ENCODE assay signal across 8 cellular contexts in the genomic region with DNA sequence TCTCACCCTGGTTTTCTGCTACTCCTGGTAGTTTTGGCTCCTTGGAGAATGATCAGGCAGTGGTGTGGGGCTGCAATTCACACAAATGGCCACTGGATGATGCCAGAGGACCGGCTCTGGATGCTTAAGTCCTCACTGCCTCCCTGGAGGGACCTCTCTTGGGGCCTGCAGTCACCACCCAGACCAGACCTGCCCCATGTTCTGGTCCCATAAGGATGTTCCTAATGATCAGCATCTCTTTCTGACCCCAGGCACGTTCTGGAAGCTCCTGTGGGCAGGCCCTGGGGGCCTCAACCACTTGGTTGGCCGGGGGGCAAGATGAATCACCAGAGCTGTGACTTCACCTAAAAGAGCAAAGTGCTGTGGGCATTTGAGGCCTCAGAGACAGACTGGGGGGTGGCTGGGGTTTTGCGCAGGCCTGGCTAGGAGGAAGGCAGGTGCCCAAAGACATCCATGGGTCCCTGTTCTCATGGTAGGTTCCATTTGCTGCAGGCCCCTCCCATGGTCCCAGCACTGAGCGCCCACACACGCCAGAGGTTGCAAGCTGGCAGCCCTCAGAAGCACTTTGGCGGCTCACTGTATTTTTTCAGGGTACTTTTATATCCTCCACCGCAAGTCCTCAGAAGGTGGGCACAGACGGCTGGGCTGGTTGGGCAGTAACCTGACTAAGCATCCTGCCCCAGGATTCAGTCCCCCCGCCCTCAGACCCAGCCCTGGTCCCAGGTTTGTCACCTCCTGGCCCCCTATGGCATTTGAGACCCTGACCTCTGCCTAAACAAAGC. TPM values are rescaled to one million over a fixed set of nuclear protein-coding genes. Genes with fewer than 3 reads are reported as not detected.
DNase-seq lines count a peak whose midpoint lies in the region; ATAC-seq, FAIRE-seq and TF ChIP-seq lines count a peak whose summit lies in the region.

No MANE protein-coding gene starts in this region.

- BruUV-seq in HepG2 (replicated peaks; lab: Mats Ljungman, UMichigan): no TSS peak

- in situ Hi-C loops in HepG2 (cut with HindIII; ENCODE audit: extremely low pct_ligation_motif_present, low pct_unique_long_range_greater_than_20kb): loop anchor here (5.0 kb wide), 5 partner anchors 61 to 286 kb away; partner anchors contain the start of gene RASD1

- no peak overlapping the region for H2AFZ ChIP-seq in HepG2 (ENCODE audit: low read length)

- no peak for TF ChIP-seq POLR2A in HepG2 (IDR thresholded peaks at IDR 0.05; ENCODE audit: insufficient read depth in 1 of 2, low read depth in 2 of 2, low read length in 2 of 2)

- H3K9ac ChIP-seq in HepG2 (ENCODE audit: insufficient read depth, low read depth, low read length): no peak overlapping the region

- H3K4me2 ChIP-seq in HepG2 (ENCODE audit: low read depth, low read length): no peak overlapping the region

- H3K4me3 ChIP-seq in BE2C (ENCODE audit: low read depth, low read length): no peak overlapping the region
- no peak overlapping the region for H3K4me3 ChIP-seq in HEK293 (ENCODE audit: low read depth, low read length)
- no peak overlapping the region for H3K4me3 ChIP-seq in coronary artery
- H3K4me3 ChIP-seq in HepG2 (replicated peaks in 1 of 3; ENCODE audit: insufficient read depth in 1 of 3, low read depth in 2 of 3, low read length in 3 of 3): no peak overlapping the region; a peak in 1 of 6 replicates

- no peaks in the 10 kb centered on the region for H4K20me1 ChIP-seq in HepG2 (ENCODE audit: insufficient read depth, low read length)

- WGBS in HepG2 (ENCODE audit: low lambda C conversion rate): 65% methylated on average over 8 of the region's 10 CpGs

- POLR2A ChIA-PET in HEK293 (lab: Yijun Ruan, JAX) (no interaction called here), HepG2 (lab: Yijun Ruan, JAX) (interaction anchor here (2.3 kb wide), 1 partner anchor 140 kb away, joined by 10 read pairs; the partner anchor contains the start of gene RASD1)

- H3K36me3 ChIP-seq in BE2C: no peaks in the 10 kb centered on the region
- no peaks in the 10 kb centered on the region for H3K36me3 ChIP-seq in HEK293 (ENCODE audit: control insufficient read depth in 2 of 2, insufficient read depth in 1 of 2, low read length in 2 of 2)
- H3K36me3 ChIP-seq in HepG2 (replicated peaks in 1 of 2; ENCODE audit: control insufficient read depth in 1 of 2, insufficient read depth in 2 of 2, low read length in 2 of 2): no peaks in the 10 kb centered on the region

- TF ChIP-seq EP300 in HepG2 (IDR thresholded peaks at IDR 0.05; ENCODE audit: low read depth in 2 of 2, low read length in 2 of 2) (no peak; a peak in 1 of 4 replicates), HepG2 (CRISPR knock-in tag; IDR thresholded peaks at IDR 0.05; ENCODE audit: borderline replicate concordance) (no peak)

- peak; percentile 98 for TF ChIP-seq CTCF in BE2C (IDR thresholded peaks at IDR 0.05; ENCODE audit: low read depth, low read length)
- peak; percentile 95 for TF ChIP-seq CTCF in HEK293 (tag by site-specific recombination; IDR thresholded peaks at IDR 0.05)
- peak; percentile 98 for TF ChIP-seq CTCF in coronary artery (IDR thresholded peaks at IDR 0.05)
- peak; percentile 96 for TF ChIP-seq CTCF in HepG2 (CRISPR knock-in tag; IDR thresholded peaks at IDR 0.05)

- H3K9me3 ChIP-seq in BE2C (no peaks in the 10 kb centered on the region), HEK293 (ENCODE audit: control insufficient read depth, insufficient read depth, low read depth, low read length) (no peaks in the 10 kb centered on the region), HepG2 (ENCODE audit: low read length) (no peaks in the 10 kb centered on the region)

- CTCF ChIA-PET in HEK293 (lab: Yijun Ruan, JAX): interaction anchor here (0.6 to 7.0 kb wide), 37 partner anchors 9 to 565 kb away, joined by 3 to 161 read pairs (median 4); partner anchors contain the start of genes RAI1 and RASD1
- CTCF ChIA-PET in HepG2 (lab: Yijun Ruan, JAX; ENCODE audit: low intra/inter-chr PET ratio, low total read pairs): interaction anchor here (0.6 to 3.5 kb wide), 13 partner anchors 32 to 305 kb away, joined by 3 to 45 read pairs (median 9); partner anchors contain the start of gene RASD1

- H3K27ac ChIP-seq in HEK293 (ENCODE audit: extremely low read depth, low read depth, low read length) (no peak overlapping the region), coronary artery (no peak overlapping the region), HepG2 (ENCODE audit: extremely low read length, insufficient read depth, low read length) (no peak overlapping the region)

- intact Hi-C loops in HepG2 (cut with micrococcal nuclease; ENCODE audit: unreplicated experiment): loop anchor here (1.0 kb wide), 5 partner anchors 69 to 286 kb away; partner anchors contain the start of gene RASD1

- H3K4me1 ChIP-seq in BE2C: peaks cover 5% of the 10 kb centered on the region; the same call in 1 of the 2 replicates
- H3K4me1 ChIP-seq in HEK293 (ENCODE audit: control insufficient read depth, insufficient read depth, low read length): no peaks in the 10 kb centered on the region
- peaks cover 36% of the 10 kb centered on the region for H3K4me1 ChIP-seq in HepG2 (ENCODE audit: insufficient read depth, low read length)

- H3K79me2 ChIP-seq in HepG2 (ENCODE audit: insufficient read depth, low read length): no peaks in the 10 kb centered on the region

- peak; percentile 84 for FAIRE-seq in HepG2 (lab: Jason Lieb, UNC)

- H3K27me3 ChIP-seq in BE2C (no peaks in the 10 kb centered on the region), HepG2 (ENCODE audit: control insufficient read depth in 1 of 2, insufficient read depth in 2 of 2, low read length in 2 of 2) (peaks cover 0 to 13% of the 10 kb centered on the region in 2 experiments; a peak in 1 of 5 replicates)

- ATAC-seq in HepG2 (peak; percentile 74), HG02870 (IDR thresholded peaks at IDR 0.05; ENCODE audit: unreplicated experiment) (no peak)

- DNase-seq in BE2C: peak; percentile 71
- peak; percentile 78 to 92 for DNase-seq in NCI-H524 (lab: John Stamatoyannopoulos, UW)
- peak; percentile 80 for DNase-seq in activated CD4-positive, alpha-beta T cell treated with anti-CD3 and anti-CD28 coated beads for 48 hours
- DNase-seq in coronary artery (ENCODE audit: low spot score): peak; percentile 77
- DNase-seq in HepG2 (ENCODE audit: low spot score): peak; percentile 73
- DNase-seq in stimulated activated CD4-positive, alpha-beta T cell treated with anti-CD3 and anti-CD28 coated beads, Interleukin-4, amount 100 ng/mL, for 48 hours (ENCODE audit: low read depth in 2 of 2): peak; percentile 56

- peak; percentile 99 for TF ChIP-seq RAD21 in HepG2 (CRISPR knock-in tag; IDR thresholded peaks at IDR 0.05)

TF ChIP-seq in HEK293, 187 proteins besides CTCF, POLR2A, EP300 and RAD21 (continues in another document):
- TF ChIP-seq ZBTB44 (tag by site-specific recombination; IDR thresholded peaks at IDR 0.05): no peak
- TF ChIP-seq PRDM1 (tag by site-specific recombination; IDR thresholded peaks at IDR 0.05): no peak

TF ChIP-seq in HepG2, 621 proteins besides CTCF, POLR2A, EP300 and RAD21 (continues in another document):
- TF ChIP-seq ZNF563 (CRISPR knock-in tag; IDR thresholded peaks at IDR 0.05) (0 out of 2 replicates have a peak, but pooled peaks have one; percentile 21), ZNF543 (CRISPR knock-in tag; IDR thresholded peaks at IDR 0.05) (no peak), FOXA1 (IDR thresholded peaks at IDR 0.05) (no peak), FOXA1 (CRISPR knock-in tag; IDR thresholded peaks at IDR 0.05) (no peak), BORCS8-MEF2B (CRISPR knock-in tag; IDR thresholded peaks at IDR 0.05) (no peak), DPF2 (CRISPR knock-in tag; IDR thresholded peaks at IDR 0.05; ENCODE audit: borderline replicate concordance, low read depth) (no peak), STAG1 (CRISPR knock-in tag; IDR thresholded peaks at IDR 0.05) (peak; percentile 99), ZNF367 (CRISPR knock-in tag; IDR thresholded peaks at IDR 0.05; ENCODE audit: borderline replicate concordance) (no peak)
- TF ChIP-seq, protein P1, sequence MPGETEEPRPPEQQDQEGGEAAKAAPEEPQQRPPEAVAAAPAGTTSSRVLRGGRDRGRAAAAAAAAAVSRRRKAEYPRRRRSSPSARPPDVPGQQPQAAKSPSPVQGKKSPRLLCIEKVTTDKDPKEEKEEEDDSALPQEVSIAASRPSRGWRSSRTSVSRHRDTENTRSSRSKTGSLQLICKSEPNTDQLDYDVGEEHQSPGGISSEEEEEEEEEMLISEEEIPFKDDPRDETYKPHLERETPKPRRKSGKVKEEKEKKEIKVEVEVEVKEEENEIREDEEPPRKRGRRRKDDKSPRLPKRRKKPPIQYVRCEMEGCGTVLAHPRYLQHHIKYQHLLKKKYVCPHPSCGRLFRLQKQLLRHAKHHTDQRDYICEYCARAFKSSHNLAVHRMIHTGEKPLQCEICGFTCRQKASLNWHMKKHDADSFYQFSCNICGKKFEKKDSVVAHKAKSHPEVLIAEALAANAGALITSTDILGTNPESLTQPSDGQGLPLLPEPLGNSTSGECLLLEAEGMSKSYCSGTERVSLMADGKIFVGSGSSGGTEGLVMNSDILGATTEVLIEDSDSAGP (CRISPR knock-in tag; IDR thresholded peaks at IDR 0.05; ENCODE audit: borderline replicate concordance): no peak

RNA-seq across cellular contexts. Expression of gene NT5M, which starts 53.2 kb away (rescaled TPM):
- 3.3 TPM for polyA plus RNA-seq in BE2C (2012; ENCODE audit: insufficient read depth, insufficient read length, low read depth)
- 0.55 and 0.63 TPM in 2 replicates for total RNA-seq in HepG2 (2016; rRNA removed; fragmentation: Illumina TruSeq; extraction: Trizol)
- total RNA-seq in HepG2 (2016; cell fraction: cytosol; rRNA removed; fragmentation: Illumina TruSeq; extraction: Trizol; ENCODE audit: low read depth): 1.7 and 2.0 TPM in 2 replicates
- 0.46 and 0.50 TPM in 2 replicates for total RNA-seq in HepG2 (2016; cell fraction: insoluble cytoplasmic fraction; rRNA removed; fragmentation: Illumina TruSeq; extraction: Trizol)
- total RNA-seq in HepG2 (2016; cell fraction: membrane; rRNA removed; fragmentation: Illumina TruSeq; extraction: Trizol): 1.5 and 2.3 TPM in 2 replicates
- total RNA-seq in HepG2 (2016; cell fraction: nucleus; rRNA removed; fragmentation: Illumina TruSeq; extraction: Trizol): not detected in 2 replicates
- 0.78 and 1.0 TPM in 2 replicates for polyA plus RNA-seq in HepG2 (2011; rRNA removed)
- 0.54 and 1.2 TPM in 2 replicates for polyA plus RNA-seq in HepG2 (2011; cell fraction: cytosol; rRNA removed)
- polyA plus RNA-seq in HepG2 (2011; cell fraction: nucleus; rRNA removed): 2.0 and 2.4 TPM in 2 replicates
- polyA plus RNA-seq in HepG2 (2012): 1.1 and 1.2 TPM in 2 replicates
- 1.7 and 1.9 TPM in 2 replicates for polyA plus RNA-seq in HepG2 (2016; cell fraction: cytosol; fragmentation: Illumina TruSeq; extraction: Trizol; ENCODE audit: low read depth)
- polyA plus RNA-seq in HepG2 (2016; cell fraction: insoluble cytoplasmic fraction; fragmentation: Illumina TruSeq; extraction: Trizol; ENCODE audit: low read depth): 0.56 and 0.79 TPM in 2 replicates
- 1.4 and 1.5 TPM in 2 replicates for polyA plus RNA-seq in HepG2 (2016; cell fraction: membrane; fragmentation: Illumina TruSeq; extraction: Trizol; ENCODE audit: low read depth)
- polyA plus RNA-seq in HepG2 (2016; cell fraction: nucleus; fragmentation: Illumina TruSeq; extraction: Trizol; ENCODE audit: insufficient read depth, low read depth): 0.63 and 0.85 TPM in 2 replicates
- polyA minus RNA-seq in HepG2 (2011; rRNA and poly(A)+ RNA removed; ENCODE audit: low replicate concordance): 1.1 and 2.2 TPM in 2 replicates
- 1.2 TPM in 1 of 2 replicates, not detected in the other for polyA minus RNA-seq in HepG2 (2011; cell fraction: cytosol; rRNA and poly(A)+ RNA removed)
- polyA minus RNA-seq in HepG2 (2011; cell fraction: nucleus; rRNA and poly(A)+ RNA removed): not detected in 2 replicates
